ENCODE assay signal across 10 cellular contexts in the genomic region with DNA sequence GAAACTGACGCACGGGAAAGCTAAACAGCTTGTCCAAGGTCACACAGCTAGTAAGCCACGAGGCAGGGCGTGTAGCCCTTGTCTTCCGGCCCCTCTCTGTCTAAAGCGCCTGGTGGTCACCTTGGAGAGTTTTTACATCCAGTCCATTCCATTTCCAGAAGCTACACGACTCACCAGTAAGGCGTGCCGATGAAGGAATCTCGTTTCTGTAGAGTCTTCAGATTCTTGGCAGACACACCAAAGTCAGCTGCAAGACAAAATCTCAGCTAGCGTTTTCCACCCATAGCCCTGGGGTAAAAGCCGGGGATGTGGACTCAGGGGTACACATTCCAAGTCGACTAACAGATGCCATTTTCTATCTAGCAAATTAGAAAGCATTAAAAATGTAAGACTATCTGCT.
A peak's percentile ranks its signal among the peaks of the same experiment; 100 is the strongest.
DNase-seq lines count a peak whose midpoint lies in the region; TF ChIP-seq lines count a peak whose summit lies in the region.
"Had no signal": no experiment of that assay in that cellular context is flagged by ENCODE, and none has a peak within 500 bp of the region (broad histone marks: within the 10 kb centered on the region; RNA-seq: fewer than 3 reads in every experiment).

No MANE protein-coding gene starts in this region.

- H3K27me3 ChIP-seq in CD4-positive, alpha-beta memory T cell (ENCODE audit: insufficient read depth, low read length): no peaks in the 10 kb centered on the region
- no peaks in the 10 kb centered on the region for H3K27me3 ChIP-seq in PC-9 (ENCODE audit: insufficient read depth, low read depth)
- no peaks in the 10 kb centered on the region for H3K27me3 ChIP-seq in dorsolateral prefrontal cortex
- no peaks in the 10 kb centered on the region for H3K27me3 ChIP-seq in WERI-Rb-1 (ENCODE audit: insufficient read depth, low read depth, severe bottlenecking)
- H3K27me3 ChIP-seq: thyroid gland had no signal

- no peaks in the 10 kb centered on the region for H3K27me3 Mint-ChIP-seq in CD4-positive, alpha-beta memory T cell
- H3K27me3 Mint-ChIP-seq in nephron progenitor cell (ENCODE audit: low read depth, poor library complexity): peaks cover 9% of the 10 kb centered on the region

- peaks cover 24% of the 10 kb centered on the region for H3F3A ChIP-seq in PC-9 (ENCODE audit: insufficient read depth, low read depth)

- POLR2A ChIA-PET in CD4-positive, alpha-beta memory T cell (lab: Charles Lee; ENCODE audit: partially characterized antibody): interaction anchor here (0.9 to 7.8 kb wide), 4 partner anchors 26 to 80 kb away, joined by 3 to 75 read pairs (median 14); partner anchors contain the start of gene STK10
- POLR2A ChIA-PET in PC-9 (lab: Charles Lee; ENCODE audit: unreplicated experiment): interaction anchor here (0.5 to 0.6 kb wide), 3 partner anchors 78 to 175 kb away, joined by 3 to 5 read pairs (median 5); partner anchors contain the start of gene FBXW11

- no peak overlapping the region for H3K4me3 Mint-ChIP-seq in CD4-positive, alpha-beta memory T cell
- no peak overlapping the region for H3K4me3 Mint-ChIP-seq in nephron progenitor cell

- H3K27ac Mint-ChIP-seq in CD4-positive, alpha-beta memory T cell: peak overlapping the region in 5 of 7 donors; percentile 36 to 93 (median 84)
- H3K27ac Mint-ChIP-seq in nephron progenitor cell: no peak overlapping the region

- no peaks in the 10 kb centered on the region for H3K9me3 Mint-ChIP-seq in CD4-positive, alpha-beta memory T cell
- H3K9me3 Mint-ChIP-seq in nephron progenitor cell: no peaks in the 10 kb centered on the region

- H2AFZ ChIP-seq in PC-9: no peak overlapping the region

- no TSS peak for BruUV-seq in PC-9 (replicated peaks; lab: Mats Ljungman, UMichigan)

- peaks cover 28 to 64% of the 10 kb centered on the region in 2 donors for H3K36me3 Mint-ChIP-seq in CD4-positive, alpha-beta memory T cell
- H3K36me3 Mint-ChIP-seq in nephron progenitor cell (ENCODE audit: low read depth): no peaks in the 10 kb centered on the region

- CTCF ChIA-PET in CD4-positive, alpha-beta memory T cell (lab: Charles Lee; ENCODE audit: partially characterized antibody): interaction anchor here (0.6 to 13.0 kb wide), 12 partner anchors 16 to 195 kb away, joined by 3 to 199 read pairs (median 6); partner anchors contain the start of gene STK10
- CTCF ChIA-PET in PC-9 (lab: Charles Lee): interaction anchor here (0.6 to 0.7 kb wide), 3 partner anchors 41 to 374 kb away, joined by 3 to 6 read pairs (median 5); no protein-coding TSS in a partner anchor

- H3K79me2 ChIP-seq in PC-9 (ENCODE audit: low read depth): no peaks in the 10 kb centered on the region

- no peak overlapping the region for H3K4me3 ChIP-seq in CD4-positive, alpha-beta memory T cell (ENCODE audit: low read length in 2 of 2)
- H3K4me3 ChIP-seq in PC-9 (no peak overlapping the region), dorsolateral prefrontal cortex (peak overlapping the region in 32 of 59 donors; percentile 9 to 59 (median 45)), WERI-Rb-1 (ENCODE audit: low read depth, low read length) (no peak overlapping the region)

- no peaks in the 10 kb centered on the region for H3K9me2 ChIP-seq in PC-9 (ENCODE audit: insufficient read depth)

- DNase-seq in CD4-positive, alpha-beta memory T cell: no peak
- DNase-seq in PC-9 (peak; percentile 50 to 63), dorsolateral prefrontal cortex (no peak), non-pigmented ciliary epithelial cell (ENCODE audit: low read depth) (peak; percentile 79), middle frontal gyrus (ENCODE audit: extremely low spot score, low spot score) (no peak), NCI-H510A (lab: John Stamatoyannopoulos, UW) (no peak), WERI-Rb-1 (no peak), nephron progenitor cell (no peak)

- H3K9me3 ChIP-seq in CD4-positive, alpha-beta memory T cell (ENCODE audit: control insufficient read depth in 1 of 2, low read length in 2 of 2): no peaks in the 10 kb centered on the region
- no peaks in the 10 kb centered on the region for H3K9me3 ChIP-seq in PC-9 (ENCODE audit: insufficient read depth, low read depth)
- no peaks in the 10 kb centered on the region for H3K9me3 ChIP-seq in WERI-Rb-1 (ENCODE audit: severe bottlenecking)
- H3K9me3 ChIP-seq: psoas muscle, thyroid gland had no signal

- peaks cover under 1% of the 10 kb centered on the region; the same call in 1 of the 2 replicates for H4K20me1 ChIP-seq in PC-9 (ENCODE audit: insufficient read depth)

- 0 out of 2 replicates have a peak overlapping the region, but pooled peaks have one; percentile 72 for H3K4me2 ChIP-seq in PC-9

- intact Hi-C loops in CD4-positive, alpha-beta memory T cell (cut with micrococcal nuclease): loop anchor here (1.0 to 2.0 kb wide), 2 partner anchors 41 to 81 kb away; partner anchors contain the start of gene STK10
- intact Hi-C loops in PC-9 (cut with micrococcal nuclease; ENCODE audit: unreplicated experiment) (loop anchor here (1.0 to 5.0 kb wide), 3 partner anchors 81 to 590 kb away; partner anchors contain the start of gene STK10), dorsolateral prefrontal cortex (cut with DNase I) (loop anchor here (1.0 to 10.0 kb wide), 5 partner anchors 40 to 337 kb away; partner anchors contain the start of gene STK10 (in 2 of the 2))

- H3K36me3 ChIP-seq in CD4-positive, alpha-beta memory T cell (ENCODE audit: insufficient read depth, low read length): peaks cover 52% of the 10 kb centered on the region
- H3K36me3 ChIP-seq in PC-9 (ENCODE audit: low read depth) (no peaks in the 10 kb centered on the region), WERI-Rb-1 (no peaks in the 10 kb centered on the region)
- H3K36me3 ChIP-seq: thyroid gland had no signal

- peaks cover 52% of the 10 kb centered on the region for H3K4me1 ChIP-seq in CD4-positive, alpha-beta memory T cell (ENCODE audit: insufficient read depth, low read length)
- peaks cover 23% of the 10 kb centered on the region for H3K4me1 ChIP-seq in PC-9 (replicated peaks; ENCODE audit: insufficient read depth)

- H3K27ac ChIP-seq in CD4-positive, alpha-beta memory T cell (ENCODE audit: low read depth, low read length): no peak overlapping the region
- H3K27ac ChIP-seq in PC-9 (peak overlapping the region; percentile 25; the same call in 1 of the 2 replicates), dorsolateral prefrontal cortex (peak overlapping the region in 1 of 59 donors; percentile 93), WERI-Rb-1 (no peak overlapping the region)
- H3K27ac ChIP-seq: psoas muscle, thyroid gland had no signal

- no peak for TF ChIP-seq CTCF in PC-9 (conservative IDR thresholded peaks at IDR 0.05)
- no peak for TF ChIP-seq CTCF in dorsolateral prefrontal cortex (IDR thresholded peaks at IDR 0.05 in 54 of 56, conservative IDR thresholded peaks at IDR 0.05 in 2 of 56; ENCODE audit: low read depth in 1 of 56, partially characterized antibody in 56 of 56)
- no peak for TF ChIP-seq CTCF in WERI-Rb-1 (IDR thresholded peaks at IDR 0.05; ENCODE audit: low read depth, low read length)
- TF ChIP-seq CTCF in nephron progenitor cell (IDR thresholded peaks at IDR 0.05): no peak

- peaks cover 24 to 65% (median 43%) of the 10 kb centered on the region in 4 donors for H3K4me1 Mint-ChIP-seq in CD4-positive, alpha-beta memory T cell
- H3K4me1 Mint-ChIP-seq in nephron progenitor cell: peaks cover 57% of the 10 kb centered on the region

Comparison
In these comparisons a context has a peak if more than half of its experiments do, and no peak if none do; other contexts are left out.
1. DNase-seq: peak in PC-9 (2 of 2) and non-pigmented ciliary epithelial cell (single experiment); none in CD4-positive, alpha-beta memory T cell (0 of 5), dorsolateral prefrontal cortex (0 of 10), middle frontal gyrus (single experiment), NCI-H510A (single experiment), WERI-Rb-1 (single experiment) and nephron progenitor cell (single experiment).
2. H3K4me3 ChIP-seq: peak in dorsolateral prefrontal cortex (32 of 59); none in CD4-positive, alpha-beta memory T cell (0 of 2), PC-9 (single experiment) and WERI-Rb-1 (single experiment).